ENCODE assay signal across 12 cellular contexts in the genomic region with DNA sequence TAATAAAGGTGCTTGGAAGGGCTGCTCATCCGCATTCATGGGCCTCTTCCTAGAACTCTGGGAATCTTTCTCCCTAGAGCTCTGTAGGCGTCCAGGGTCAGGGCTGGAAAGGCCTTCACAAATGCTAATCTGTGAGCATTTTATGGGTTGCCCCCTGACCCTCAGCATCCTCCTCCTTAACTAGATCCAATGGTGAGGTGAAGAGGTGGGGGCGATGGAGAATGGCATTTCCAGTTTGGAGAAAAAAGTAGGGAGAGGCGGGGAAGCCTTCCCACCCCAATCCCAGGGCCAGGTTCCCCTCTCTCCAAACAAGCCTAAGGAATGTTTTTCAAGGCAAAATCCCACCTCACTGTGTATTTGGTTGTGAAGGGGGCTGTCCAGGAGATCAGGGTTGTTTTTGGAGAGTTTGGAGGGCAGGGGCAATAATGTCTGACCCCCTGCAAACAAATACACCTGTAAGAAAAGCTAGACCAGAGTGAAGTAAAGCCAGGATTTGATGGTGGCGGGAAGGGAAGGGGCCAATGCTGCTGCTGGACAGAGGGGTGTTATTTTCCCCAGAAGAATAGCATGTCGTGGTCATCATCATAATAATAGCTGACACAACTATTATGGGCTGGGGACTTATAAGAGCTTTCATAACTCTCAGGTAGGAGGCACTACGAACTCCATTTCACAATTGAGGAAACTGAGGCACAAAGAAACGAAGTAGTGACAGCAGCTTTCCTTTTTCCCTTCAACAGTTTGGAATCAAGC. TPM values are rescaled to one million over a fixed set of nuclear protein-coding genes. Genes with fewer than 3 reads are reported as not detected.
DNase-seq lines count a peak whose midpoint lies in the region; ATAC-seq, FAIRE-seq and TF ChIP-seq lines count a peak whose summit lies in the region.
"Had no signal": no experiment of that assay in that cellular context is flagged by ENCODE, and none has a peak within 500 bp of the region (broad histone marks: within the 10 kb centered on the region; RNA-seq: fewer than 3 reads in every experiment).

No MANE protein-coding gene starts in this region.

- no peaks in the 10 kb centered on the region for H3K9me3 Mint-ChIP-seq in CD4-positive, alpha-beta T cell
- H3K9me3 Mint-ChIP-seq in glutamatergic neuron (ENCODE audit: unreplicated experiment) (peaks cover 16% of the 10 kb centered on the region), neural crest cell (no peaks in the 10 kb centered on the region)
- H3K9me3 Mint-ChIP-seq: stimulated activated memory B cell treated with anti-CD40 and anti-IgM and Interleukin-4, amounts not matched to agents 10 μg/mL and 1 μg/mL and 100 μg/mL, for 72 hours had no signal

- intact Hi-C loops in CD4-positive, alpha-beta T cell (cut with DNase I, micrococcal nuclease), result loop anchor here in 1 of 2 experiments (2.0 to 10.0 kb wide), 3 partner anchors 276 to 670 kb away; no protein-coding TSS in a partner anchor

- peaks cover 1% of the 10 kb centered on the region; the same call in 1 of the 2 replicates for H3K36me3 ChIP-seq in KMS-11 (ENCODE audit: insufficient read depth)

- no peaks in the 10 kb centered on the region for H3K9me3 ChIP-seq in CD4-positive, alpha-beta T cell (ENCODE audit: control insufficient read depth, low read length)

- peak overlapping the region; percentile 85; the same call in 1 of the 2 replicates for H3K9ac ChIP-seq in KMS-11

- H3K4me1 Mint-ChIP-seq in CD4-positive, alpha-beta T cell (ENCODE audit: low read depth), result peaks cover 30% of the 10 kb centered on the region
- H3K4me1 Mint-ChIP-seq in glutamatergic neuron (ENCODE audit: low read depth, unreplicated experiment), result peaks cover 5% of the 10 kb centered on the region
- peaks cover 43% of the 10 kb centered on the region for H3K4me1 Mint-ChIP-seq in neural crest cell

- H3K27me3 ChIP-seq in CD4-positive, alpha-beta T cell (ENCODE audit: control insufficient read depth, insufficient read depth, low read length), result peaks cover 52% of the 10 kb centered on the region
- no peaks in the 10 kb centered on the region for H3K27me3 ChIP-seq in KMS-11 (ENCODE audit: insufficient read depth, low read depth)

- no peak overlapping the region for H3K4me3 ChIP-seq in KMS-11 (IDR thresholded peaks at IDR 0.05; ENCODE audit: insufficient read depth, low read depth, low read length)

- no peak for ATAC-seq in CD4-positive, alpha-beta T cell (ENCODE audit: poor library complexity)
- ATAC-seq in activated CD4-positive, CD25-positive, alpha-beta regulatory T cell treated with anti-CD3 and anti-CD28 coated beads, Interleukin-2, amount 50 U/mL, for 24 hours, result no peak
- no peak for ATAC-seq in HG02840 (IDR thresholded peaks at IDR 0.05; ENCODE audit: low FRiP score, unreplicated experiment)

- TF ChIP-seq CTCF in CD4-positive, alpha-beta T cell (IDR thresholded peaks at IDR 0.05), result no peak
- TF ChIP-seq CTCF in KMS-11 (conservative IDR thresholded peaks at IDR 0.05; ENCODE audit: low read depth, low read length) (no peak), glutamatergic neuron (IDR thresholded peaks at IDR 0.05; ENCODE audit: partially characterized antibody, unreplicated experiment) (no peak), neural crest cell (conservative IDR thresholded peaks at IDR 0.05) (no peak)

- H4K20me1 ChIP-seq in KMS-11 (ENCODE audit: insufficient read depth), result peaks cover 5% of the 10 kb centered on the region

- H3K79me2 ChIP-seq in KMS-11 (ENCODE audit: insufficient read depth, low read depth), result peaks cover 36% of the 10 kb centered on the region

- POLR2A ChIA-PET in CD4-positive, alpha-beta T cell (lab: Charles Lee), result interaction anchor here (1.5 to 2.0 kb wide), 2 partner anchors 27 to 203 kb away, joined by 4 to 6 read pairs; no protein-coding TSS in a partner anchor

- CTCF ChIA-PET in CD4-positive, alpha-beta T cell (lab: Charles Lee), result interaction anchor here (0.5 to 1.2 kb wide), 2 partner anchors 9 to 670 kb away, joined by 3 to 4 read pairs; no protein-coding TSS in a partner anchor

- H3K4me1 ChIP-seq in KMS-11 (ENCODE audit: low read depth, poor library complexity, severe bottlenecking), result peaks cover 8% of the 10 kb centered on the region

- H3K4me3 Mint-ChIP-seq in CD4-positive, alpha-beta T cell, result peak overlapping the region; percentile 12
- H3K4me3 Mint-ChIP-seq in glutamatergic neuron (ENCODE audit: unreplicated experiment), result peak overlapping the region; percentile 94
- peak overlapping the region; percentile 100 for H3K4me3 Mint-ChIP-seq in neural crest cell

- no peak overlapping the region for H3K27ac ChIP-seq in CD4-positive, alpha-beta T cell (ENCODE audit: low read depth, low read length)
- peak overlapping the region; percentile 87 for H3K27ac ChIP-seq in KMS-11
- H3K27ac ChIP-seq: SK-N-MC had no signal

- H3K27me3 Mint-ChIP-seq in CD4-positive, alpha-beta T cell, result peaks cover 66% of the 10 kb centered on the region
- H3K27me3 Mint-ChIP-seq in glutamatergic neuron (ENCODE audit: unreplicated experiment), result peaks cover 18% of the 10 kb centered on the region
- peaks cover 4% of the 10 kb centered on the region for H3K27me3 Mint-ChIP-seq in neural crest cell (ENCODE audit: low read depth)

- TF ChIP-seq POLR2A in H54 (IDR thresholded peaks at IDR 0.05; ENCODE audit: low read depth, low read length), result no peak

- no peaks in the 10 kb centered on the region for H3K36me3 Mint-ChIP-seq in CD4-positive, alpha-beta T cell (ENCODE audit: low read depth)
- H3K36me3 Mint-ChIP-seq in glutamatergic neuron (ENCODE audit: unreplicated experiment) (no peaks in the 10 kb centered on the region), neural crest cell (ENCODE audit: low read depth) (peaks cover 15% of the 10 kb centered on the region)
- H3K36me3 Mint-ChIP-seq: CD14-positive monocyte; stimulated activated memory B cell treated with anti-CD40 and anti-IgM and Interleukin-4, amounts not matched to agents 10 μg/mL and 1 μg/mL and 100 μg/mL, for 72 hours had no signal

- DNase-seq in CD4-positive, alpha-beta T cell, result no peak
- DNase-seq in glutamatergic neuron, result no peak
- no peak for DNase-seq in neural crest cell (ENCODE audit: low read depth, low spot score)
- no peak for DNase-seq in H54 (ENCODE audit: insufficient read length, low spot score)
- no peak for DNase-seq in stimulated activated CD4-positive, alpha-beta T cell treated with anti-CD3 and anti-CD28 coated beads, Interleukin-2, amount 100 ng/mL, for 48 hours

- peak overlapping the region; percentile 93 for H3K4me2 ChIP-seq in KMS-11

- no peak overlapping the region for H3K27ac Mint-ChIP-seq in CD4-positive, alpha-beta T cell
- H3K27ac Mint-ChIP-seq in glutamatergic neuron (ENCODE audit: unreplicated experiment) (no peak overlapping the region), neural crest cell (ENCODE audit: unreplicated experiment) (peak overlapping the region; percentile 27)
- H3K27ac Mint-ChIP-seq: CD14-positive monocyte; stimulated activated memory B cell treated with anti-CD40 and anti-IgM and Interleukin-4, amounts not matched to agents 10 μg/mL and 1 μg/mL and 100 μg/mL, for 72 hours had no signal

- peak overlapping the region; percentile 90 for H2AFZ ChIP-seq in KMS-11 (ENCODE audit: low read depth)

- no peak for FAIRE-seq in H54 (lab: Jason Lieb, UNC)
- FAIRE-seq: keratinocyte had no signal

RNA-seq across cellular contexts. Expression of gene MYCN, which starts 1.4 kb away (rescaled TPM):
- total RNA-seq in CD4-positive, alpha-beta T cell, result under 1 TPM in 1 of 2 experiments, not detected in 1; 0.19 TPM
- 43.8 TPM for total RNA-seq in glutamatergic neuron (ENCODE audit: unreplicated experiment)
- total RNA-seq in neural crest cell, result 144 and 149 TPM in 2 replicates

Comparison
In these comparisons a context has a peak if more than half of its experiments do, and no peak if none do; other contexts are left out.
1. H3K4me3 Mint-ChIP-seq: peak in every context shown above with its lines; median percentile 100 in neural crest cell; 94 in glutamatergic neuron; 12 in CD4-positive, alpha-beta T cell.
2. RNA of gene MYCN, which starts 1.4 kb away (total RNA-seq): 144 to 149 TPM in neural crest cell and 43.8 TPM in glutamatergic neuron (single experiment); 0.19 TPM in CD4-positive, alpha-beta T cell; every median in the first group is over 10 times any median in the second.